ENCODE assay signal across 17 cellular contexts in the genomic region with DNA sequence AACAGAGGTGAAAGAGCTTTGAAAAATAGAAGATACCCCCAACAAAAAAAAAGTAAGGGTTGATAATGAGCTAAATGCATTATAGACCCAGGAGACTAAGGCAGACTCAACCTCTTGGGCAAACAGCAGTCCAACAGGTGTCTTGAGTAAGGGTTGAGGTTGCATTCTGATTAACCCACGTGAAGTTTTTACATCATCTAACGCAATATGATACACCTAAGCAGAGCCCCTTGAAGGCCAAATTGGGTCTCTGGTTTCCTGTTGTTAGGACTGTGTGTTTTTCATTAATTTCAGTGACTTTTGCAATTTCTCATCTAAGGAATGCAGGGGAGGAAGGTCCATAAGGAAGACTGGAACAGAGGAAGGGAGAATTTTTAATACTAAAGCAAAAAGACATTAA.
"Had no signal": no experiment of that assay in that cellular context is flagged by ENCODE, and none has a peak within 500 bp of the region (broad histone marks: within the 10 kb centered on the region; RNA-seq: fewer than 3 reads in every experiment).

No MANE protein-coding gene starts in this region.

- DNase-seq: activated CD4-positive, alpha-beta T cell treated with anti-CD3 and anti-CD28 coated beads for 4 hours; activated CD8-positive, alpha-beta memory T cell treated with anti-CD3 and anti-CD28 coated beads, Interleukin-2, amount 50 U/mL, for 4 hours; activated CD8-positive, alpha-beta T cell treated with anti-CD3 and anti-CD28 coated beads for 36 hours; activated naive CD4-positive, alpha-beta T cell treated with anti-CD3 and anti-CD28 coated beads, Interleukin-2, amount 50 U/mL, for 16 hours; activated naive CD8-positive, alpha-beta T cell treated with anti-CD3 and anti-CD28 coated beads, Interleukin-2, amount 10 ng/mL, durations not matched to agents 7 days and 5 days; activated T-cell treated with anti-CD3 and anti-CD28 coated beads, Interleukin-2, amount 50 U/mL, for 72 hours; adrenal gland; anterior cingulate cortex; caudate nucleus; NCI-H1092; NCI-H1694 treated with DMSO at 0.1 percent for 48 hours; NCI-H2081 treated with DMSO at 0.1 percent for 48 hours; NCI-H446; NCI-H524; NCI-H748 treated with DMSO at 0.1 percent for 48 hours; Peyer's patch; SW 1271 had no signal
